ENCODE assay signal across 8 cellular contexts in the genomic region with DNA sequence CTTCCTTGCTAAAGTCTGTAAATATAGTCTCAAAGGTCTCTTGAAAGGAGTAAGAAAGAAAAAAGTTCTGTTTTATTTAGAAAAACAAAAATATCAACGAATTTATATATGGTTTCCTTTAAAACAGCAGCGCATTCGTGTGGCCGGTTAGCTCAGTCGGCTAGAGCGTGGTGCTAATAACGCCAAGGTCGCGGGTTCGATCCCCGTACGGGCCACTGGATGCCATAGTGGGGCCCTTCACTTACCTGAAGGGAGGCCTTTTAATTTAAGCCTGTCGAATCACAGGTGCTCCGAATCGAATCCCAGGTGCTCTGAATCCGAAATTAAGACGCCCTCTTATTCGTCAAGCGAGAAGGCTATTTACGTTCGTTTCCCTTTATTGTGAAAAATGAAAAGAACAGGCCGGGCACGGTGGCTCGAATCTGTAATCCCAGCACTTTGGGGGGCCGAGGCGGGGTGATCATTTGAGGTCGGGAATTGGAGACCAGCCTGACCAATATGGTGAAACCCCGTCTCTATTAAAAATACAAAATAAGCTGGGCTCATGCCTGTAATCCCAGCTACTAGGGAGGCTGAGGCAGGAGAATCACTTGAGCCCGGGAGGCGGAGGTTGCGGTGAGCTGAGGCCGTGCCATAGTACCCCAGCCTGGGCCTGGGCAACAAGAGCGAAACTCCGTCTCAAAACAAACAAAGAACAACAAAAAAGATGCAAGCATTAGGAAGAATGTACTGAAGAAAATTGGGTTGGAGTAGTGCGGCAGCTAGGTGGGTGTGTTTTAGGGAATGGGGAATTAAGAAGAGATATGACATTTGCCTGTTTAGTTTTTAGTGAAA.
A peak's percentile ranks its signal among the peaks of the same experiment; 100 is the strongest.
DNase-seq lines count a peak whose midpoint lies in the region; ATAC-seq and TF ChIP-seq lines count a peak whose summit lies in the region.

No MANE protein-coding gene starts in this region.

- H3K4me3 ChIP-seq in Jurkat, Clone E6-1 (ENCODE audit: low read length): peak overlapping the region; percentile 39
- H3K4me3 ChIP-seq in SK-N-MC: peak overlapping the region; percentile 90
- peak overlapping the region; percentile 24 to 51 for H3K4me3 ChIP-seq in cardiac fibroblast (replicated peaks in 1 of 2; ENCODE audit: low read depth in 2 of 2, low read length in 2 of 2)
- peak overlapping the region in 1 of 4 donors; percentile 15 for H3K4me3 ChIP-seq in esophagus muscularis mucosa

- no peaks in the 10 kb centered on the region for H3K9me3 ChIP-seq in SK-N-MC (ENCODE audit: low read depth, low read length)
- H3K9me3 ChIP-seq in esophagus muscularis mucosa: no peaks in the 10 kb centered on the region

- peaks cover 0 to 93% (median 47%) of the 10 kb centered on the region in 4 donors for H3K27me3 ChIP-seq in esophagus muscularis mucosa

- H3K9me3 Mint-ChIP-seq in naive B cell: peaks cover 14 to 63% (median 42%) of the 10 kb centered on the region in 7 donors

- no peak for TF ChIP-seq EP300 in esophagus muscularis mucosa (IDR thresholded peaks at IDR 0.05)

- peaks cover 62 to 79% (median 72%) of the 10 kb centered on the region in 3 donors for H3K27me3 Mint-ChIP-seq in naive B cell

- TF ChIP-seq POLR2A in esophagus muscularis mucosa (IDR thresholded peaks at IDR 0.05; ENCODE audit: low read depth): no peak

- intact Hi-C loops in esophagus muscularis mucosa (cut with DNase I): no loop called here

- no peak for ATAC-seq in naive B cell (ENCODE audit: low read depth in 2 of 2)
- no peak for ATAC-seq in HG03354 (IDR thresholded peaks at IDR 0.05; ENCODE audit: poor library complexity, severe bottlenecking, unreplicated experiment)
- no peak for ATAC-seq in GM19023 (IDR thresholded peaks at IDR 0.05; ENCODE audit: unreplicated experiment)

- H3K4me1 ChIP-seq in esophagus muscularis mucosa: peaks cover 0 to 17% (median 7%) of the 10 kb centered on the region in 4 donors

- WGBS in esophagus muscularis mucosa: 8% methylated on average over 35 of the region's 35 CpGs

- H3K27ac ChIP-seq in SK-N-MC (peak overlapping the region; percentile 65), esophagus muscularis mucosa (replicated peaks in 1 of 4) (no peak overlapping the region)

- H3K27ac Mint-ChIP-seq in naive B cell: peak overlapping the region in 5 of 6 donors; percentile 76 to 97 (median 86)

- TF ChIP-seq CTCF in cardiac fibroblast (IDR thresholded peaks at IDR 0.05; ENCODE audit: low read depth, low read length) (no peak), esophagus muscularis mucosa (IDR thresholded peaks at IDR 0.05) (no peak)

- H3K36me3 Mint-ChIP-seq in naive B cell: peaks cover 22 to 31% of the 10 kb centered on the region in 2 donors

- no peaks in the 10 kb centered on the region for H3K36me3 ChIP-seq in SK-N-MC (ENCODE audit: insufficient read depth, low read length)
- no peaks in the 10 kb centered on the region for H3K36me3 ChIP-seq in esophagus muscularis mucosa

- peaks cover 11 to 23% (median 15%) of the 10 kb centered on the region in 3 donors for H3K4me1 Mint-ChIP-seq in naive B cell

- peak overlapping the region in 7 of 8 donors; percentile 1 to 81 (median 63) for H3K4me3 Mint-ChIP-seq in naive B cell

- DNase-seq in Daoy (ENCODE audit: low read depth) (peak; percentile 92), SK-N-MC (ENCODE audit: low read depth, low spot score) (no peak), cardiac fibroblast (ENCODE audit: low read depth in 2 of 2) (peak; percentile 60 to 87), naive B cell (no peak), esophagus muscularis mucosa (ENCODE audit: extremely low spot score) (no peak)
- DNase-seq in Jurkat, Clone E6-1 (ENCODE audit: low read depth, low spot score): peak; percentile 68

- H3K9ac ChIP-seq in SK-N-MC (ENCODE audit: insufficient read length): peak overlapping the region; percentile 71

Comparison
In these comparisons a context has a peak if more than half of its experiments do, and no peak if none do; other contexts are left out.
1. DNase-seq: peak in Daoy (single experiment), Jurkat, Clone E6-1 (single experiment) and cardiac fibroblast (2 of 2); none in SK-N-MC (single experiment), naive B cell (single experiment) and esophagus muscularis mucosa (single experiment).